16 cellular contexts compared by ENCODE assay signal in genomic region chr11:107819361-107820014, GRCh38. TPM values are rescaled to one million over a fixed set of nuclear protein-coding genes. Genes with fewer than 3 reads are reported as not detected.
A peak's percentile ranks its signal among the peaks of the same experiment; 100 is the strongest.
DNase-seq lines count a peak whose midpoint lies in the region; ATAC-seq, FAIRE-seq and TF ChIP-seq lines count a peak whose summit lies in the region.
"Had no signal": no experiment of that assay in that cellular context is flagged by ENCODE, and none has a peak within 500 bp of the region (broad histone marks: within the 10 kb centered on the region; RNA-seq: fewer than 3 reads in every experiment).

No MANE protein-coding gene starts in this region.

- H3K27ac Mint-ChIP-seq in astrocyte (ENCODE audit: unreplicated experiment) (peak overlapping the region; percentile 54), endothelial cell (ENCODE audit: unreplicated experiment) (no peak overlapping the region)
- H3K27ac Mint-ChIP-seq: activated T-cell treated with anti-CD3 and anti-CD28 coated beads, Interleukin-2, amount 50 U/mL, for 24 hours; CD4-positive, alpha-beta memory T cell; nephron progenitor cell had no signal

- H3K9ac ChIP-seq in astrocyte (ENCODE audit: low read length): no peak overlapping the region

- H2AFZ ChIP-seq in astrocyte (ENCODE audit: low read depth, low read length): no peak overlapping the region

- peak; percentile 64 for ATAC-seq in foreskin keratinocyte
- ATAC-seq in HG03159 (IDR thresholded peaks at IDR 0.05; ENCODE audit: unreplicated experiment): no peak

- H3K36me3 Mint-ChIP-seq in astrocyte (ENCODE audit: low read depth, unreplicated experiment) (no peaks in the 10 kb centered on the region), endothelial cell (ENCODE audit: low read depth, unreplicated experiment) (no peaks in the 10 kb centered on the region)

- DNase-seq in COLO829 (ENCODE audit: low spot score) (peak; percentile 10), LHCN-M2 (ENCODE audit: low read depth) (peak; percentile 15), astrocyte (ENCODE audit: low read depth) (peak; percentile 66), foreskin keratinocyte (peak in 1 of 2 donors; percentile 31), testis (no peak), HuH-7 (ENCODE audit: low spot score) (no peak), endothelial cell (ENCODE audit: low spot score) (no peak)
- DNase-seq: activated T-cell treated with anti-CD3 and anti-CD28 coated beads, Interleukin-2, amount 50 U/mL, for 24 hours; adrenal gland; CD4-positive, alpha-beta memory T cell; colonic mucosa; NCI-H1930; NCI-H526 treated with DMSO at 0.1 percent for 48 hours; nephron progenitor cell; Peyer's patch had no signal

- peaks cover 5% of the 10 kb centered on the region for H4K20me1 ChIP-seq in astrocyte (ENCODE audit: insufficient read depth, low read length)

- H3K9me3 ChIP-seq in astrocyte (ENCODE audit: insufficient read depth, low read depth, low read length): no peaks in the 10 kb centered on the region
- H3K9me3 ChIP-seq in testis: no peaks in the 10 kb centered on the region
- H3K9me3 ChIP-seq: adrenal gland, colonic mucosa, Peyer's patch had no signal

- H3K4me3 ChIP-seq in astrocyte (ENCODE audit: insufficient read depth, low read depth, low read length): no peak overlapping the region
- no peak overlapping the region for H3K4me3 ChIP-seq in testis
- H3K4me3 ChIP-seq: adrenal gland, colonic mucosa, Peyer's patch had no signal

- no peak for FAIRE-seq in astrocyte (lab: Jason Lieb, UNC)

- H3K79me2 ChIP-seq in astrocyte (ENCODE audit: insufficient read depth, low read length): peaks cover 35% of the 10 kb centered on the region

- H3K9me3 Mint-ChIP-seq in astrocyte (ENCODE audit: unreplicated experiment) (no peaks in the 10 kb centered on the region), endothelial cell (ENCODE audit: unreplicated experiment) (no peaks in the 10 kb centered on the region)
- H3K9me3 Mint-ChIP-seq: activated T-cell treated with anti-CD3 and anti-CD28 coated beads, Interleukin-2, amount 50 U/mL, for 24 hours; nephron progenitor cell had no signal

- H3K27me3 ChIP-seq in astrocyte (ENCODE audit: insufficient read depth, low read length) (no peaks in the 10 kb centered on the region), foreskin keratinocyte (no peaks in the 10 kb centered on the region), testis (no peaks in the 10 kb centered on the region)
- H3K27me3 ChIP-seq: adrenal gland, colonic mucosa, Peyer's patch had no signal

- intact Hi-C loops in testis (cut with DNase I; ENCODE audit: low total_unique reads): no loop called here

- TF ChIP-seq CTCF in astrocyte (IDR thresholded peaks at IDR 0.05; ENCODE audit: insufficient read depth, low read depth, low read length): no peak
- no peak for TF ChIP-seq CTCF in foreskin keratinocyte (conservative IDR thresholded peaks at IDR 0.05)
- no peak for TF ChIP-seq CTCF in testis (IDR thresholded peaks at IDR 0.05)
- TF ChIP-seq CTCF in endothelial cell (IDR thresholded peaks at IDR 0.05; ENCODE audit: unreplicated experiment): no peak

- 72 to 79% methylated on average over 5 of the region's 5 CpGs for WGBS in testis, 2 donors

- no peak overlapping the region for H3K4me3 Mint-ChIP-seq in astrocyte (ENCODE audit: unreplicated experiment)
- H3K4me3 Mint-ChIP-seq in endothelial cell (ENCODE audit: unreplicated experiment): no peak overlapping the region
- H3K4me3 Mint-ChIP-seq: activated T-cell treated with anti-CD3 and anti-CD28 coated beads, Interleukin-2, amount 50 U/mL, for 24 hours; CD4-positive, alpha-beta memory T cell; nephron progenitor cell had no signal

- peak overlapping the region; percentile 13 for H3K4me2 ChIP-seq in astrocyte (ENCODE audit: low read length)

- no peaks in the 10 kb centered on the region for H3K27me3 Mint-ChIP-seq in astrocyte (ENCODE audit: low read depth, unreplicated experiment)
- H3K27me3 Mint-ChIP-seq in endothelial cell (ENCODE audit: unreplicated experiment): no peaks in the 10 kb centered on the region
- H3K27me3 Mint-ChIP-seq: activated T-cell treated with anti-CD3 and anti-CD28 coated beads, Interleukin-2, amount 50 U/mL, for 24 hours; CD4-positive, alpha-beta memory T cell had no signal

- no peaks in the 10 kb centered on the region for H3K4me1 ChIP-seq in astrocyte (ENCODE audit: insufficient read depth, low read length)
- H3K4me1 ChIP-seq in foreskin keratinocyte: peaks cover 29% of the 10 kb centered on the region
- H3K4me1 ChIP-seq in testis: no peaks in the 10 kb centered on the region
- H3K4me1 ChIP-seq: adrenal gland, colonic mucosa, Peyer's patch had no signal

- H3K27ac ChIP-seq in astrocyte (ENCODE audit: low read depth, low read length) (no peak overlapping the region), foreskin keratinocyte (no peak overlapping the region), testis (no peak overlapping the region)
- H3K27ac ChIP-seq: adrenal gland, colonic mucosa, Peyer's patch had no signal

- no peak for TF ChIP-seq POLR2A in testis (IDR thresholded peaks at IDR 0.05)

- H3K36me3 ChIP-seq in astrocyte (ENCODE audit: insufficient read depth, low read length) (no peaks in the 10 kb centered on the region), testis (ENCODE audit: low read depth, missing control alignments) (no peaks in the 10 kb centered on the region)
- H3K36me3 ChIP-seq: adrenal gland, colonic mucosa, Peyer's patch had no signal

- H3K4me1 Mint-ChIP-seq in astrocyte (ENCODE audit: low read depth, unreplicated experiment): peaks cover 35% of the 10 kb centered on the region
- H3K4me1 Mint-ChIP-seq in endothelial cell (ENCODE audit: unreplicated experiment): peaks cover 30% of the 10 kb centered on the region
- H3K4me1 Mint-ChIP-seq: nephron progenitor cell had no signal

RNA-seq across cellular contexts. Expression of gene SLC35F2, which starts 39.1 kb away (rescaled TPM):
- total RNA-seq in LHCN-M2 (2014; rRNA removed) (9.3 and 13.8 TPM in 2 replicates), astrocyte (43.0 and 52.5 TPM in 2 replicates), foreskin keratinocyte (43.8 and 51.7 TPM in 2 replicates), testis (10 to 100 TPM in 1 of 2 donors, 1 to 10 TPM in 1; 8.0 to 12.9 TPM), endothelial cell (ENCODE audit: unreplicated experiment) (9.3 TPM)
- 2.7 TPM for polyA plus RNA-seq in LHCN-M2 (2012)
- polyA plus RNA-seq in foreskin keratinocyte (25.3 and 25.5 TPM in 2 replicates), testis (ENCODE audit: insufficient read depth, low read depth, low replicate concordance) (7.8 TPM)

Comparison
In these comparisons a context has a peak if more than half of its experiments do, and no peak if none do; other contexts are left out.
1. DNase-seq: peak in COLO829 (single experiment), LHCN-M2 (single experiment) and astrocyte (single experiment); none in testis (single experiment), HuH-7 (single experiment) and endothelial cell (single experiment).